ENCODE assay signal across 1 cellular context in the genomic region with DNA sequence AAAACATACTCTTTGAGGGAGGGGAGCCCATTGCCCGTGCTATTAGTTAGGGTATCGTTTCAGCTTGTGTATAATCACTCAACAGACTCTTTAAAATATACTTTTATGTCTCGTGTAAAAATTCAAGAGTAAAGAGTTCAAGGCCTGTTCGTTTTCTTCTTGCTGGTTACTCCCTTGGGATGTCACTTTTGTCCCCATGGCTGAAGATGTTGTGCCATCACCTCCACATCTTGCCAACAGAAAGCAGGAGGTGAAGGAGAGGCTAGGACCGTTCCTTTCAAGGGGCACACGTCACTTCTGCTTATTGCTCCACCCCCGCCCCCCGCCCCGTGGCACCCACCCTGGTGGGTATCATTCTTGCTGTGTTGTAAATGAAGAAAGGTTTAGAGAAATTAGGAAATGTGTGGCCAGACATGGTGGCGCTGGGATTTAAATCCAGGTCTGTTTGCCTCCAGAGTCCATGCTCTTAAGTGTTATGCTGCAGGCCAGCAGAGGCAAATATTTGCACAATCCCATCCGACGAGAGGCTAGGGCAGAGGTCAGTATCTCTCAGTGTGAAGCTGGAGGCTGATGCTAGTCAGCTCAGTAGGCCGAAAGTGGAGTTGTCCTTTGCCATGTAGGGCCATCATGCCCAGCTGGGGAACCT.
TF ChIP-seq lines count a peak whose summit lies in the region.

No MANE protein-coding gene starts in this region.

TF ChIP-seq in HepG2, 621 proteins besides CTCF, POLR2A, EP300 and RAD21 (continued from another document and continues in another):
- TF ChIP-seq, protein P1, sequence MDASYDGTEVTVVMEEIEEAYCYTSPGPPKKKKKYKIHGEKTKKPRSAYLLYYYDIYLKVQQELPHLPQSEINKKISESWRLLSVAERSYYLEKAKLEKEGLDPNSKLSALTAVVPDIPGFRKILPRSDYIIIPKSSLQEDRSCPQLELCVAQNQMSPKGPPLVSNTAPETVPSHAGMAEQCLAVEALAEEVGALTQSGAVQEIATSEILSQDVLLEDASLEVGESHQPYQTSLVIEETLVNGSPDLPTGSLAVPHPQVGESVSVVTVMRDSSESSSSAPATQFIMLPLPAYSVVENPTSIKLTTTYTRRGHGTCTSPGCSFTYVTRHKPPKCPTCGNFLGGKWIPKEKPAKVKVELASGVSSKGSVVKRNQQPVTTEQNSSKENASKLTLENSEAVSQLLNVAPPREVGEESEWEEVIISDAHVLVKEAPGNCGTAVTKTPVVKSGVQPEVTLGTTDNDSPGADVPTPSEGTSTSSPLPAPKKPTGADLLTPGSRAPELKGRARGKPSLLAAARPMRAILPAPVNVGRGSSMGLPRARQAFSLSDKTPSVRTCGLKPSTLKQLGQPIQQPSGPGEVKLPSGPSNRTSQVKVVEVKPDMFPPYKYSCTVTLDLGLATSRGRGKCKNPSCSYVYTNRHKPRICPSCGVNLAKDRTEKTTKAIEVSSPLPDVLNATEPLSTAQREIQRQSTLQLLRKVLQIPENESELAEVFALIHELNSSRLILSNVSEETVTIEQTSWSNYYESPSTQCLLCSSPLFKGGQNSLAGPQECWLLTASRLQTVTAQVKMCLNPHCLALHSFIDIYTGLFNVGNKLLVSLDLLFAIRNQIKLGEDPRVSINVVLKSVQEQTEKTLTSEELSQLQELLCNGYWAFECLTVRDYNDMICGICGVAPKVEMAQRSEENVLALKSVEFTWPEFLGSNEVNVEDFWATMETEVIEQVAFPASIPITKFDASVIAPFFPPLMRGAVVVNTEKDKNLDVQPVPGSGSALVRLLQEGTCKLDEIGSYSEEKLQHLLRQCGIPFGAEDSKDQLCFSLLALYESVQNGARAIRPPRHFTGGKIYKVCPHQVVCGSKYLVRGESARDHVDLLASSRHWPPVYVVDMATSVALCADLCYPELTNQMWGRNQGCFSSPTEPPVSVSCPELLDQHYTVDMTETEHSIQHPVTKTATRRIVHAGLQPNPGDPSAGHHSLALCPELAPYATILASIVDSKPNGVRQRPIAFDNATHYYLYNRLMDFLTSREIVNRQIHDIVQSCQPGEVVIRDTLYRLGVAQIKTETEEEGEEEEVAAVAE (CRISPR knock-in tag; IDR thresholded peaks at IDR 0.05; ENCODE audit: borderline replicate concordance), result peak; percentile 82; the same call in 1 of the 2 replicates
- TF ChIP-seq ZNF776 (CRISPR knock-in tag; IDR thresholded peaks at IDR 0.05) (no peak), TGIF2 (CRISPR knock-in tag; IDR thresholded peaks at IDR 0.05) (no peak), HDAC6 (IDR thresholded peaks at IDR 0.05; ENCODE audit: low read depth, low read length) (no peak), ZNF784 (CRISPR knock-in tag; IDR thresholded peaks at IDR 0.05; ENCODE audit: borderline replicate concordance) (no peak), THAP11 (CRISPR knock-in tag; IDR thresholded peaks at IDR 0.05) (peak; percentile 55; the same call in 1 of the 2 replicates), SMC3 (IDR thresholded peaks at IDR 0.05; ENCODE audit: low read length) (peak; percentile 19; the same call in 1 of the 2 replicates), MAF1 (CRISPR knock-in tag; IDR thresholded peaks at IDR 0.05; ENCODE audit: borderline replicate concordance) (no peak), ZNF614 (CRISPR knock-in tag; IDR thresholded peaks at IDR 0.05; ENCODE audit: borderline replicate concordance) (peak; percentile 81; the same call in 1 of the 2 replicates), TOPORS (CRISPR knock-in tag; IDR thresholded peaks at IDR 0.05) (0 out of 2 replicates have a peak, but pooled peaks have one; percentile 5), GLMP (CRISPR knock-in tag; IDR thresholded peaks at IDR 0.05; ENCODE audit: borderline replicate concordance) (no peak), EHMT2 (IDR thresholded peaks at IDR 0.05; ENCODE audit: borderline replicate concordance, low read depth, low read length) (peak; percentile 61; the same call in 1 of the 2 replicates), FOXP1 (IDR thresholded peaks at IDR 0.05) (no peak), FOXP1 (CRISPR knock-in tag; IDR thresholded peaks at IDR 0.05) (peak; percentile 53), NFE2L2 (IDR thresholded peaks at IDR 0.05; ENCODE audit: low read length) (no peak), ZFP36L2 (CRISPR knock-in tag; IDR thresholded peaks at IDR 0.05) (no peak), SMAD3 (CRISPR knock-in tag; IDR thresholded peaks at IDR 0.05) (peak; percentile 63; the same call in 1 of the 2 replicates), SALL1 (CRISPR knock-in tag; IDR thresholded peaks at IDR 0.05) (peak; percentile 90), BRCA1 (CRISPR knock-in tag; IDR thresholded peaks at IDR 0.05) (no peak), PITX1 (CRISPR knock-in tag; IDR thresholded peaks at IDR 0.05) (peak; percentile 87), HNF1B (CRISPR knock-in tag; IDR thresholded peaks at IDR 0.05) (no peak; the same call in 1 of the 2 replicates), NR3C1 (CRISPR knock-in tag; IDR thresholded peaks at IDR 0.05) (no peak), PAX8 (CRISPR knock-in tag; IDR thresholded peaks at IDR 0.05; ENCODE audit: borderline replicate concordance) (no peak), HBP1 (CRISPR knock-in tag; IDR thresholded peaks at IDR 0.05; ENCODE audit: low read depth) (no peak), SAFB2 (CRISPR knock-in tag; IDR thresholded peaks at IDR 0.05; ENCODE audit: borderline replicate concordance, low read depth) (no peak), GATAD1 (CRISPR knock-in tag; IDR thresholded peaks at IDR 0.05) (no peak), GZF1 (CRISPR knock-in tag; IDR thresholded peaks at IDR 0.05) (no peak), NRL (CRISPR knock-in tag; IDR thresholded peaks at IDR 0.05; ENCODE audit: borderline replicate concordance) (no peak), PAF1 (CRISPR knock-in tag; IDR thresholded peaks at IDR 0.05) (no peak), REL (CRISPR knock-in tag; conservative IDR thresholded peaks at IDR 0.05) (no peak), AGO2 (optimal IDR thresholded peaks at IDR 0.05; ENCODE audit: low read depth, low read length) (no peak), MYNN (CRISPR knock-in tag; IDR thresholded peaks at IDR 0.05; ENCODE audit: low read depth) (no peak), ZNF83 (CRISPR knock-in tag; IDR thresholded peaks at IDR 0.05; ENCODE audit: borderline replicate concordance) (no peak; the same call in 1 of the 2 replicates), ZMYM3 (CRISPR knock-in tag; IDR thresholded peaks at IDR 0.05) (peak; percentile 42; the same call in 1 of the 2 replicates), ZNF552 (CRISPR knock-in tag; IDR thresholded peaks at IDR 0.05; ENCODE audit: borderline replicate concordance) (no peak), GFI1 (CRISPR knock-in tag; IDR thresholded peaks at IDR 0.05; ENCODE audit: borderline replicate concordance) (peak; percentile 86), ZNF10 (CRISPR knock-in tag; IDR thresholded peaks at IDR 0.05; ENCODE audit: borderline replicate concordance, low read depth) (no peak), ELK4 (CRISPR knock-in tag; IDR thresholded peaks at IDR 0.05; ENCODE audit: borderline replicate concordance) (no peak), ZNF382 (CRISPR knock-in tag; IDR thresholded peaks at IDR 0.05; ENCODE audit: borderline replicate concordance) (no peak), ZNF556 (CRISPR knock-in tag; IDR thresholded peaks at IDR 0.05; ENCODE audit: borderline replicate concordance) (peak; percentile 52; the same call in 1 of the 2 replicates), ZNF652 (CRISPR knock-in tag; IDR thresholded peaks at IDR 0.05; ENCODE audit: borderline replicate concordance, low read depth) (no peak), GLI4 (CRISPR knock-in tag; IDR thresholded peaks at IDR 0.05; ENCODE audit: borderline replicate concordance) (no peak), NCOR1 (IDR thresholded peaks at IDR 0.05; ENCODE audit: borderline replicate concordance, low read length) (peak; percentile 64; the same call in 1 of the 2 replicates), SMAD1 (CRISPR knock-in tag; IDR thresholded peaks at IDR 0.05; ENCODE audit: borderline replicate concordance, low read depth) (no peak), ZXDC (CRISPR knock-in tag; IDR thresholded peaks at IDR 0.05) (no peak)
- TF ChIP-seq, protein P2, sequence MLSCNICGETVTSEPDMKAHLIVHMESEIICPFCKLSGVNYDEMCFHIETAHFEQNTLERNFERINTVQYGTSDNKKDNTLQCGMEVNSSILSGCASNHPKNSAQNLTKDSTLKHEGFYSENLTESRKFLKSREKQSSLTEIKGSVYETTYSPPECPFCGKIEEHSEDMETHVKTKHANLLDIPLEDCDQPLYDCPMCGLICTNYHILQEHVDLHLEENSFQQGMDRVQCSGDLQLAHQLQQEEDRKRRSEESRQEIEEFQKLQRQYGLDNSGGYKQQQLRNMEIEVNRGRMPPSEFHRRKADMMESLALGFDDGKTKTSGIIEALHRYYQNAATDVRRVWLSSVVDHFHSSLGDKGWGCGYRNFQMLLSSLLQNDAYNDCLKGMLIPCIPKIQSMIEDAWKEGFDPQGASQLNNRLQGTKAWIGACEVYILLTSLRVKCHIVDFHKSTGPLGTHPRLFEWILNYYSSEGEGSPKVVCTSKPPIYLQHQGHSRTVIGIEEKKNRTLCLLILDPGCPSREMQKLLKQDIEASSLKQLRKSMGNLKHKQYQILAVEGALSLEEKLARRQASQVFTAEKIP (CRISPR knock-in tag; IDR thresholded peaks at IDR 0.05; ENCODE audit: borderline replicate concordance), result no peak
- TF ChIP-seq, protein P3, sequence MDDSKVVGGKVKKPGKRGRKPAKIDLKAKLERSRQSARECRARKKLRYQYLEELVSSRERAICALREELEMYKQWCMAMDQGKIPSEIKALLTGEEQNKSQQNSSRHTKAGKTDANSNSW (CRISPR knock-in tag; IDR thresholded peaks at IDR 0.05; ENCODE audit: borderline replicate concordance), result no peak
- TF ChIP-seq, protein P4, sequence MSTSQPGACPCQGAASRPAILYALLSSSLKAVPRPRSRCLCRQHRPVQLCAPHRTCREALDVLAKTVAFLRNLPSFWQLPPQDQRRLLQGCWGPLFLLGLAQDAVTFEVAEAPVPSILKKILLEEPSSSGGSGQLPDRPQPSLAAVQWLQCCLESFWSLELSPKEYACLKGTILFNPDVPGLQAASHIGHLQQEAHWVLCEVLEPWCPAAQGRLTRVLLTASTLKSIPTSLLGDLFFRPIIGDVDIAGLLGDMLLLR (CRISPR knock-in tag; IDR thresholded peaks at IDR 0.05), result no peak
